In genomic region chr11:113732092-113732491, GRCh38 we compare ENCODE assay signal across 24 cellular contexts. TPM values are rescaled to one million over a fixed set of nuclear protein-coding genes. Genes with fewer than 3 reads are reported as not detected.
DNase-seq lines count a peak whose midpoint lies in the region; ATAC-seq and TF ChIP-seq lines count a peak whose summit lies in the region.
"Had no signal": no experiment of that assay in that cellular context is flagged by ENCODE, and none has a peak within 500 bp of the region (broad histone marks: within the 10 kb centered on the region; RNA-seq: fewer than 3 reads in every experiment).

No MANE protein-coding gene starts in this region.

- H3K4me3 ChIP-seq in fibroblast of mammary gland (ENCODE audit: control insufficient read depth, low read depth, low read length) = no peak overlapping the region
- H3K4me3 ChIP-seq: A549; BLaER1 treated with 17β-estradiol and CSF1 and Interleukin-3, amounts not matched to agents 10 nM and 100 nM; GM12878; HAP-1 had no signal

- H3K4me3 Mint-ChIP-seq in nephron = no peak overlapping the region
- H3K4me3 Mint-ChIP-seq in osteocyte (ENCODE audit: unreplicated experiment) = no peak overlapping the region
- H3K4me3 Mint-ChIP-seq: CD14-positive monocyte; CD4-positive, alpha-beta T cell; CD8-positive, alpha-beta memory T cell; HFFc6 had no signal

- H3K9me3 Mint-ChIP-seq in nephron (no peaks in the 10 kb centered on the region), osteocyte (ENCODE audit: unreplicated experiment) (no peaks in the 10 kb centered on the region)
- H3K9me3 Mint-ChIP-seq: CD4-positive, alpha-beta T cell; CD8-positive, alpha-beta memory T cell; HFFc6 had no signal

- DNase-seq in amniotic epithelial cell (ENCODE audit: low read depth) = peak; percentile 68
- peak; percentile 11 for DNase-seq in fibroblast of mammary gland (ENCODE audit: low read depth)
- DNase-seq in SIG-M5 treated with dmso at 0.1 percent for 504 hours (lab: John Stamatoyannopoulos, UW; ENCODE audit: unreplicated experiment) = no peak
- no peak for DNase-seq in osteocyte (ENCODE audit: extremely low spot score, unreplicated experiment)
- no peak for DNase-seq in activated naive CD4-positive, alpha-beta T cell treated with Interleukin-2 at 50 U/mL for 16 hours
- DNase-seq: 8988T; ACHN; AML-193; BE2C; CD4-positive, alpha-beta T cell; CD8-positive, alpha-beta memory T cell; DMS 273 treated with DMSO at 0.1 percent for 48 hours; DMS79; EL; GDM1; GOT3; HFFc6 had no signal

- H3K36me3 Mint-ChIP-seq in nephron (ENCODE audit: low read depth) (peaks cover 44% of the 10 kb centered on the region), osteocyte (ENCODE audit: unreplicated experiment) (peaks cover 18% of the 10 kb centered on the region)

- H3K27me3 Mint-ChIP-seq in nephron (ENCODE audit: low read depth) = no peaks in the 10 kb centered on the region
- H3K27me3 Mint-ChIP-seq in osteocyte (ENCODE audit: unreplicated experiment) = no peaks in the 10 kb centered on the region
- H3K27me3 Mint-ChIP-seq: CD4-positive, alpha-beta T cell; CD8-positive, alpha-beta memory T cell had no signal

- H3K4me1 Mint-ChIP-seq in nephron (peaks cover 27% of the 10 kb centered on the region), osteocyte (ENCODE audit: unreplicated experiment) (peaks cover 18% of the 10 kb centered on the region)
- H3K4me1 Mint-ChIP-seq: CD8-positive, alpha-beta memory T cell had no signal

- TF ChIP-seq CTCF in fibroblast of mammary gland (conservative IDR thresholded peaks at IDR 0.05; ENCODE audit: control insufficient read depth, insufficient read depth, low read depth, low read length) = no peak
- TF ChIP-seq CTCF in nephron (IDR thresholded peaks at IDR 0.05; ENCODE audit: unreplicated experiment in 3 of 3) = no peak
- TF ChIP-seq CTCF in osteocyte (IDR thresholded peaks at IDR 0.05) = no peak

- ATAC-seq in HG03571 (IDR thresholded peaks at IDR 0.05; ENCODE audit: unreplicated experiment) = no peak
- ATAC-seq: A549, GM12878 had no signal

- H3K27ac Mint-ChIP-seq in nephron = peak overlapping the region; percentile 36 to 85 (median 52)
- no peak overlapping the region for H3K27ac Mint-ChIP-seq in osteocyte (ENCODE audit: unreplicated experiment)
- H3K27ac Mint-ChIP-seq: CD4-positive, alpha-beta T cell; HFFc6 had no signal

RNA-seq across cellular contexts. Expression of gene TMPRSS5, which starts 26.0 kb away (rescaled TPM):
- total RNA-seq in osteocyte = 0.60 and 1.6 TPM in 2 replicates

RNA-seq across cellular contexts. Expression of gene ZW10, which starts 41.4 kb away (rescaled TPM):
- total RNA-seq in osteocyte = 14.3 and 14.7 TPM in 2 replicates

RNA-seq across cellular contexts. Expression of gene CLDN25, which starts 47.5 kb away (rescaled TPM):
- total RNA-seq in osteocyte = not detected in 2 replicates
- total RNA-seq: CD4-positive, alpha-beta T cell; CD8-positive, alpha-beta memory T cell; GM12878; HFFc6 had no signal

Comparison
In these comparisons a context has a peak if more than half of its experiments do, and no peak if none do; other contexts are left out.
1. DNase-seq: peak in amniotic epithelial cell (single experiment) and fibroblast of mammary gland (single experiment); none in SIG-M5 treated with dmso at 0.1 percent for 504 hours (single experiment), osteocyte (single experiment) and activated naive CD4-positive, alpha-beta T cell treated with Interleukin-2 at 50 U/mL for 16 hours (single experiment).